Comparison of ENCODE assay signal across 8 cellular contexts in genomic region chr17:49787932-49788442, GRCh38. TPM values are rescaled to one million over a fixed set of nuclear protein-coding genes. Genes with fewer than 3 reads are reported as not detected.
DNase-seq lines count a peak whose midpoint lies in the region; ATAC-seq and TF ChIP-seq lines count a peak whose summit lies in the region.

No MANE protein-coding gene starts in this region.

- POLR2A ChIA-PET in activated CD8-positive, alpha-beta T cell treated with anti-CD3 and anti-CD28 coated beads for 36 hours (lab: Charles Lee) = interaction anchor here (0.7 to 3.3 kb wide), 20 partner anchors 10 to 209 kb away, joined by 3 to 19 read pairs (median 4); partner anchors contain the start of genes FAM117A and SLC35B1

- TF ChIP-seq CTCF in cardiac muscle cell (IDR thresholded peaks at IDR 0.05; ENCODE audit: low read depth, low read length) (no peak), foreskin fibroblast (IDR thresholded peaks at IDR 0.05; ENCODE audit: low read depth, low read length) (no peak), GM20000 (IDR thresholded peaks at IDR 0.05; ENCODE audit: extremely low read depth, missing control alignments) (no peak)
- TF ChIP-seq CTCF in activated CD8-positive, alpha-beta T cell treated with anti-CD3 and anti-CD28 coated beads for 36 hours (IDR thresholded peaks at IDR 0.05) = no peak

- intact Hi-C loops in Right ventricle myocardium inferior (cut with DNase I) = loop anchor here (2.0 to 5.0 kb wide), 3 partner anchors 63 to 364 kb away; partner anchors contain the start of gene PPP1R9B
- intact Hi-C loops in activated CD8-positive, alpha-beta T cell treated with anti-CD3 and anti-CD28 coated beads for 36 hours (cut with micrococcal nuclease) = loop anchor here (2.0 to 10.0 kb wide), 2 partner anchors 79 to 213 kb away; partner anchors contain the start of gene NXPH3

- H3K36me3 Mint-ChIP-seq in activated CD8-positive, alpha-beta T cell treated with anti-CD3 and anti-CD28 coated beads for 36 hours (ENCODE audit: low read depth) = peaks cover 34% of the 10 kb centered on the region

- ATAC-seq in Right ventricle myocardium inferior (no peak), GM21528 (IDR thresholded peaks at IDR 0.05; ENCODE audit: low FRiP score, unreplicated experiment) (no peak)
- ATAC-seq in activated CD8-positive, alpha-beta T cell treated with anti-CD3 and anti-CD28 coated beads for 36 hours = no peak

- H3K27me3 ChIP-seq in cardiac muscle cell (no peaks in the 10 kb centered on the region), skeletal muscle tissue (ENCODE audit: control insufficient read depth in 3 of 3, insufficient read depth in 3 of 3, low read length in 3 of 3) (no peaks in the 10 kb centered on the region)

- H3K9me3 ChIP-seq in cardiac muscle cell (ENCODE audit: low read depth) = no peaks in the 10 kb centered on the region
- no peaks in the 10 kb centered on the region for H3K9me3 ChIP-seq in skeletal muscle tissue (ENCODE audit: control insufficient read depth in 3 of 3, low read length in 3 of 3)

- no peaks in the 10 kb centered on the region for H3K27me3 Mint-ChIP-seq in activated CD8-positive, alpha-beta T cell treated with anti-CD3 and anti-CD28 coated beads for 36 hours

- H3K36me3 ChIP-seq in cardiac muscle cell = peaks cover 14% of the 10 kb centered on the region
- H3K36me3 ChIP-seq in skeletal muscle tissue (ENCODE audit: control insufficient read depth in 3 of 3, insufficient read depth in 3 of 3, low read length in 3 of 3) = peaks cover 2 to 13% (median 9%) of the 10 kb centered on the region in 3 donors

- H3K9me3 Mint-ChIP-seq in activated CD8-positive, alpha-beta T cell treated with anti-CD3 and anti-CD28 coated beads for 36 hours = no peaks in the 10 kb centered on the region

- peak overlapping the region; percentile 99 for H3K27ac Mint-ChIP-seq in activated CD8-positive, alpha-beta T cell treated with anti-CD3 and anti-CD28 coated beads for 36 hours

- CTCF ChIA-PET in activated CD8-positive, alpha-beta T cell treated with anti-CD3 and anti-CD28 coated beads for 36 hours (lab: Charles Lee) = interaction anchor here (0.9 to 4.1 kb wide), 9 partner anchors 11 to 218 kb away, joined by 3 to 26 read pairs (median 5); partner anchors contain the start of genes FAM117A and SLC35B1

- H3K27ac ChIP-seq in cardiac muscle cell (peak overlapping the region; percentile 98), skeletal muscle tissue (ENCODE audit: low read depth, low read length) (peak overlapping the region; percentile 99)

- H3K4me1 Mint-ChIP-seq in activated CD8-positive, alpha-beta T cell treated with anti-CD3 and anti-CD28 coated beads for 36 hours (ENCODE audit: low read depth) = peaks cover 45% of the 10 kb centered on the region

- H3K4me3 Mint-ChIP-seq in activated CD8-positive, alpha-beta T cell treated with anti-CD3 and anti-CD28 coated beads for 36 hours = peak overlapping the region; percentile 94

- peaks cover 14% of the 10 kb centered on the region for H3K4me1 ChIP-seq in cardiac muscle cell (ENCODE audit: low read depth)
- peaks cover 28 to 44% (median 36%) of the 10 kb centered on the region in 3 donors for H3K4me1 ChIP-seq in skeletal muscle tissue (ENCODE audit: control insufficient read depth in 3 of 3, insufficient read depth in 3 of 3, low read length in 3 of 3)

- DNase-seq in cardiac muscle cell (ENCODE audit: low read depth in 1 of 2, low spot score in 1 of 2) (no peak), Right ventricle myocardium inferior (ENCODE audit: missing footprints) (no peak), foreskin fibroblast (peak in 1 of 2 donors; percentile 39), GM20000 (ENCODE audit: low spot score) (no peak), NCI-H1092 (lab: John Stamatoyannopoulos, UW) (no peak)
- DNase-seq in activated CD8-positive, alpha-beta T cell treated with anti-CD3 and anti-CD28 coated beads for 36 hours = peak; percentile 26

- peak overlapping the region; percentile 74 for H3K4me3 ChIP-seq in cardiac muscle cell
- H3K4me3 ChIP-seq in foreskin fibroblast (ENCODE audit: low read depth in 1 of 2, low read length in 2 of 2) = peak overlapping the region; percentile 93 to 99
- peak overlapping the region; percentile 92 to 100 (median 98) for H3K4me3 ChIP-seq in skeletal muscle tissue (ENCODE audit: low read length in 3 of 3)

- H3K9ac ChIP-seq in skeletal muscle tissue (ENCODE audit: low read depth in 1 of 3, low read length in 3 of 3) = peak overlapping the region; percentile 80 to 99 (median 83)

RNA-seq across cellular contexts. Expression of gene KAT7, which starts 0.5 kb away (rescaled TPM):
- total RNA-seq in cardiac muscle cell (31.3 and 33.1 TPM in 2 replicates), Right ventricle myocardium inferior (45.4 TPM), skeletal muscle tissue (23.5 TPM)
- polyA plus RNA-seq in cardiac muscle cell = 30.0 and 57.4 TPM in 2 replicates
- total RNA-seq in activated CD8-positive, alpha-beta T cell treated with anti-CD3 and anti-CD28 coated beads for 36 hours = 10 to 100 TPM; 61.2 to 66.6 TPM

RNA-seq across cellular contexts. Expression of gene FAM117A, which starts 24.1 kb away (rescaled TPM):
- total RNA-seq in cardiac muscle cell = 19.2 and 30.9 TPM in 2 replicates
- 21.8 and 25.5 TPM in 2 replicates for polyA plus RNA-seq in cardiac muscle cell
- total RNA-seq in Right ventricle myocardium inferior = 10.3 TPM
- 10 to 100 TPM; 19.7 to 23.0 TPM for total RNA-seq in activated CD8-positive, alpha-beta T cell treated with anti-CD3 and anti-CD28 coated beads for 36 hours
- 5.2 TPM for total RNA-seq in skeletal muscle tissue

RNA-seq across cellular contexts. Expression of gene TAC4, which starts 59.9 kb away (rescaled TPM):
- total RNA-seq in cardiac muscle cell (not detected in 2 replicates), Right ventricle myocardium inferior (0.43 TPM), skeletal muscle tissue (2.1 TPM)
- polyA plus RNA-seq in cardiac muscle cell = 0.78 TPM in 1 of 2 replicates, not detected in the other
- total RNA-seq in activated CD8-positive, alpha-beta T cell treated with anti-CD3 and anti-CD28 coated beads for 36 hours = not detected
